ENCODE assay signal across 8 cellular contexts in genomic region chr3:112676659-112677234, GRCh38. TPM values are rescaled to one million over a fixed set of nuclear protein-coding genes. Genes with fewer than 3 reads are reported as not detected.
DNase-seq lines count a peak whose midpoint lies in the region; ATAC-seq and TF ChIP-seq lines count a peak whose summit lies in the region.

No MANE protein-coding gene starts in this region.

- peaks cover 16% of the 10 kb centered on the region for H3K4me1 ChIP-seq in HUES64 (ENCODE audit: insufficient read depth, low read length)
- H3K4me1 ChIP-seq in right cardiac atrium (ENCODE audit: control insufficient read depth, insufficient read depth, low read length): peaks cover 2% of the 10 kb centered on the region
- peaks cover 15 to 49% (median 27%) of the 10 kb centered on the region in 6 donors for H3K4me1 ChIP-seq in spleen

- H3K4me3 Mint-ChIP-seq in activated naive CD4-positive, alpha-beta T cell treated with anti-CD3 and anti-CD28 coated beads, Interleukin-2, amount 50 U/mL, for 24 hours: peak overlapping the region; percentile 45
- no peak overlapping the region for H3K4me3 Mint-ChIP-seq in endothelial cell (ENCODE audit: unreplicated experiment)

- H3K27ac ChIP-seq in HUES64 (ENCODE audit: low read depth, low read length) (peak overlapping the region; percentile 46; the same call in 1 of the 2 replicates), right cardiac atrium (ENCODE audit: low read length) (no peak overlapping the region), spleen (peak overlapping the region in 6 of 8 donors; percentile 25 to 64 (median 52))

- peak; percentile 99 for ATAC-seq in GM21619 (IDR thresholded peaks at IDR 0.05; ENCODE audit: unreplicated experiment)
- ATAC-seq in SK-N-SH treated with all-trans-retinoic acid at 6 μM for 48 hours: peak; percentile 83
- peak; percentile 86 to 87 for ATAC-seq in right cardiac atrium

- H3K4me3 ChIP-seq in HUES64 (ENCODE audit: low read length) (no peak overlapping the region), right cardiac atrium (ENCODE audit: low read length) (no peak overlapping the region), spleen (peak overlapping the region in 1 of 8 donors; percentile 1)

- intact Hi-C loops in right cardiac atrium (cut with DNase I): no loop called here
- intact Hi-C loops in spleen (cut with DNase I; ENCODE audit: low total_unique reads): no loop called here

- H3K4me1 Mint-ChIP-seq in activated naive CD4-positive, alpha-beta T cell treated with anti-CD3 and anti-CD28 coated beads, Interleukin-2, amount 50 U/mL, for 24 hours: peaks cover 50% of the 10 kb centered on the region
- H3K4me1 Mint-ChIP-seq in endothelial cell (ENCODE audit: unreplicated experiment): peaks cover 12% of the 10 kb centered on the region

- H3K9me3 ChIP-seq in HUES64 (ENCODE audit: insufficient read depth, low read depth, low read length): no peaks in the 10 kb centered on the region
- H3K9me3 ChIP-seq in right cardiac atrium (ENCODE audit: control insufficient read depth, low read length): no peaks in the 10 kb centered on the region
- H3K9me3 ChIP-seq in spleen: no peaks in the 10 kb centered on the region

- no peaks in the 10 kb centered on the region for H3K27me3 Mint-ChIP-seq in activated naive CD4-positive, alpha-beta T cell treated with anti-CD3 and anti-CD28 coated beads, Interleukin-2, amount 50 U/mL, for 24 hours
- H3K27me3 Mint-ChIP-seq in endothelial cell (ENCODE audit: unreplicated experiment): no peaks in the 10 kb centered on the region

- H3K36me3 ChIP-seq in HUES64 (ENCODE audit: insufficient read depth, low read length) (no peaks in the 10 kb centered on the region), spleen (no peaks in the 10 kb centered on the region)

- 56% methylated on average over 6 of the region's 6 CpGs for WGBS in HUES64
- WGBS in right cardiac atrium: 35% methylated on average over 6 of the region's 6 CpGs
- WGBS in spleen, 5 donors: 12 to 31% (median 17%) methylated on average over 6 of the region's 6 CpGs

- H3K9ac ChIP-seq in HUES64 (ENCODE audit: low read depth, low read length): no peak overlapping the region

- DNase-seq in Daoy (ENCODE audit: low read depth) (peak; percentile 97), right cardiac atrium (peak; percentile 61 to 77 (median 66)), spleen (peak; percentile 84), endothelial cell (ENCODE audit: low spot score) (no peak)

- TF ChIP-seq CTCF in spleen (IDR thresholded peaks at IDR 0.05 in 8 of 11, conservative IDR thresholded peaks at IDR 0.05 in 3 of 11) (no peak), endothelial cell (IDR thresholded peaks at IDR 0.05; ENCODE audit: unreplicated experiment) (no peak)

- H3K27ac Mint-ChIP-seq in activated naive CD4-positive, alpha-beta T cell treated with anti-CD3 and anti-CD28 coated beads, Interleukin-2, amount 50 U/mL, for 24 hours: peak overlapping the region; percentile 2
- H3K27ac Mint-ChIP-seq in endothelial cell (ENCODE audit: unreplicated experiment): no peak overlapping the region

- no peaks in the 10 kb centered on the region for H3K27me3 ChIP-seq in HUES64 (ENCODE audit: insufficient read depth, low read length)
- H3K27me3 ChIP-seq in right cardiac atrium (ENCODE audit: control insufficient read depth, insufficient read depth): no peaks in the 10 kb centered on the region
- H3K27me3 ChIP-seq in spleen (replicated peaks in 1 of 7): no peaks in the 10 kb centered on the region

- TF ChIP-seq POLR2A in spleen (IDR thresholded peaks at IDR 0.05): no peak

- H3K9me3 Mint-ChIP-seq in activated naive CD4-positive, alpha-beta T cell treated with anti-CD3 and anti-CD28 coated beads, Interleukin-2, amount 50 U/mL, for 24 hours: no peaks in the 10 kb centered on the region
- no peaks in the 10 kb centered on the region for H3K9me3 Mint-ChIP-seq in endothelial cell (ENCODE audit: unreplicated experiment)

- H3K36me3 Mint-ChIP-seq in activated naive CD4-positive, alpha-beta T cell treated with anti-CD3 and anti-CD28 coated beads, Interleukin-2, amount 50 U/mL, for 24 hours: no peaks in the 10 kb centered on the region
- H3K36me3 Mint-ChIP-seq in endothelial cell (ENCODE audit: low read depth, unreplicated experiment): no peaks in the 10 kb centered on the region

TF ChIP-seq in SK-N-SH treated with all-trans-retinoic acid at 6 μM for 48 hours, 23 proteins besides CTCF, POLR2A, EP300 and RAD21:
- no peak for TF ChIP-seq SNAI2 (CRISPR knock-in tag; IDR thresholded peaks at IDR 0.05)
- TF ChIP-seq, protein P1, sequence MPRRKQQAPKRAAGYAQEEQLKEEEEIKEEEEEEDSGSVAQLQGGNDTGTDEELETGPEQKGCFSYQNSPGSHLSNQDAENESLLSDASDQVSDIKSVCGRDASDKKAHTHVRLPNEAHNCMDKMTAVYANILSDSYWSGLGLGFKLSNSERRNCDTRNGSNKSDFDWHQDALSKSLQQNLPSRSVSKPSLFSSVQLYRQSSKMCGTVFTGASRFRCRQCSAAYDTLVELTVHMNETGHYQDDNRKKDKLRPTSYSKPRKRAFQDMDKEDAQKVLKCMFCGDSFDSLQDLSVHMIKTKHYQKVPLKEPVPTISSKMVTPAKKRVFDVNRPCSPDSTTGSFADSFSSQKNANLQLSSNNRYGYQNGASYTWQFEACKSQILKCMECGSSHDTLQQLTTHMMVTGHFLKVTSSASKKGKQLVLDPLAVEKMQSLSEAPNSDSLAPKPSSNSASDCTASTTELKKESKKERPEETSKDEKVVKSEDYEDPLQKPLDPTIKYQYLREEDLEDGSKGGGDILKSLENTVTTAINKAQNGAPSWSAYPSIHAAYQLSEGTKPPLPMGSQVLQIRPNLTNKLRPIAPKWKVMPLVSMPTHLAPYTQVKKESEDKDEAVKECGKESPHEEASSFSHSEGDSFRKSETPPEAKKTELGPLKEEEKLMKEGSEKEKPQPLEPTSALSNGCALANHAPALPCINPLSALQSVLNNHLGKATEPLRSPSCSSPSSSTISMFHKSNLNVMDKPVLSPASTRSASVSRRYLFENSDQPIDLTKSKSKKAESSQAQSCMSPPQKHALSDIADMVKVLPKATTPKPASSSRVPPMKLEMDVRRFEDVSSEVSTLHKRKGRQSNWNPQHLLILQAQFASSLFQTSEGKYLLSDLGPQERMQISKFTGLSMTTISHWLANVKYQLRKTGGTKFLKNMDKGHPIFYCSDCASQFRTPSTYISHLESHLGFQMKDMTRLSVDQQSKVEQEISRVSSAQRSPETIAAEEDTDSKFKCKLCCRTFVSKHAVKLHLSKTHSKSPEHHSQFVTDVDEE (CRISPR knock-in tag; IDR thresholded peaks at IDR 0.05): no peak
- no peak for TF ChIP-seq ARNTL (CRISPR knock-in tag; IDR thresholded peaks at IDR 0.05; ENCODE audit: borderline replicate concordance, low read depth)
- no peak for TF ChIP-seq TOX (CRISPR knock-in tag; IDR thresholded peaks at IDR 0.05; ENCODE audit: borderline replicate concordance)
- TF ChIP-seq ZNF70 (CRISPR knock-in tag; IDR thresholded peaks at IDR 0.05): no peak
- TF ChIP-seq RARB (CRISPR knock-in tag; IDR thresholded peaks at IDR 0.05): no peak
- no peak for TF ChIP-seq ZFP3 (CRISPR knock-in tag; IDR thresholded peaks at IDR 0.05)
- TF ChIP-seq ISL1 (CRISPR knock-in tag; IDR thresholded peaks at IDR 0.05): no peak
- no peak for TF ChIP-seq OSR1 (CRISPR knock-in tag; IDR thresholded peaks at IDR 0.05)
- TF ChIP-seq ESRRG (CRISPR knock-in tag; IDR thresholded peaks at IDR 0.05): no peak
- TF ChIP-seq, protein P2, sequence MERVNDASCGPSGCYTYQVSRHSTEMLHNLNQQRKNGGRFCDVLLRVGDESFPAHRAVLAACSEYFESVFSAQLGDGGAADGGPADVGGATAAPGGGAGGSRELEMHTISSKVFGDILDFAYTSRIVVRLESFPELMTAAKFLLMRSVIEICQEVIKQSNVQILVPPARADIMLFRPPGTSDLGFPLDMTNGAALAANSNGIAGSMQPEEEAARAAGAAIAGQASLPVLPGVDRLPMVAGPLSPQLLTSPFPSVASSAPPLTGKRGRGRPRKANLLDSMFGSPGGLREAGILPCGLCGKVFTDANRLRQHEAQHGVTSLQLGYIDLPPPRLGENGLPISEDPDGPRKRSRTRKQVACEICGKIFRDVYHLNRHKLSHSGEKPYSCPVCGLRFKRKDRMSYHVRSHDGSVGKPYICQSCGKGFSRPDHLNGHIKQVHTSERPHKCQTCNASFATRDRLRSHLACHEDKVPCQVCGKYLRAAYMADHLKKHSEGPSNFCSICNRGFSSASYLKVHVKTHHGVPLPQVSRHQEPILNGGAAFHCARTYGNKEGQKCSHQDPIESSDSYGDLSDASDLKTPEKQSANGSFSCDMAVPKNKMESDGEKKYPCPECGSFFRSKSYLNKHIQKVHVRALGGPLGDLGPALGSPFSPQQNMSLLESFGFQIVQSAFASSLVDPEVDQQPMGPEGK (CRISPR knock-in tag; IDR thresholded peaks at IDR 0.05; ENCODE audit: borderline replicate concordance): no peak
- TF ChIP-seq ZC3H10 (CRISPR knock-in tag; IDR thresholded peaks at IDR 0.05): no peak
- TF ChIP-seq BACH2 (CRISPR knock-in tag; IDR thresholded peaks at IDR 0.05; ENCODE audit: borderline replicate concordance): no peak
- no peak for TF ChIP-seq CSRNP3 (CRISPR knock-in tag; IDR thresholded peaks at IDR 0.05)
- TF ChIP-seq ZNF565 (CRISPR knock-in tag; conservative IDR thresholded peaks at IDR 0.05; ENCODE audit: low read depth): no peak
- no peak for TF ChIP-seq GLIS3 (CRISPR knock-in tag; IDR thresholded peaks at IDR 0.05)
- no peak for TF ChIP-seq ZNF8 (CRISPR knock-in tag; IDR thresholded peaks at IDR 0.05)
- no peak for TF ChIP-seq PPARA (CRISPR knock-in tag; IDR thresholded peaks at IDR 0.05; ENCODE audit: borderline replicate concordance)
- TF ChIP-seq CSDC2 (CRISPR knock-in tag; IDR thresholded peaks at IDR 0.05): no peak

RNA-seq across cellular contexts. Expression of gene CCDC80, which starts 35.8 kb away (rescaled TPM):
- total RNA-seq in Daoy (2014; rRNA removed; shearing (Covaris generic)): 60.9 and 77.8 TPM in 2 replicates
- polyA plus RNA-seq in HUES64 (2013, experiment 1 of 2): 16.4 TPM
- polyA plus RNA-seq in HUES64 (2013, experiment 2 of 2): 32.6 TPM
- total RNA-seq in right cardiac atrium (100 to 1,000 TPM; 123 to 187 (median 152) TPM), spleen (10 to 100 TPM; 10.7 to 99.9 (median 37.8) TPM), endothelial cell (ENCODE audit: unreplicated experiment) (3.7 TPM)
- polyA plus RNA-seq in right cardiac atrium (20.3 TPM), spleen (10 to 100 TPM in 1 of 3 donors, 1 to 10 TPM in 2; 5.2 to 17.1 (median 6.8) TPM)
